13 cellular contexts compared by ENCODE assay signal in the genomic region with DNA sequence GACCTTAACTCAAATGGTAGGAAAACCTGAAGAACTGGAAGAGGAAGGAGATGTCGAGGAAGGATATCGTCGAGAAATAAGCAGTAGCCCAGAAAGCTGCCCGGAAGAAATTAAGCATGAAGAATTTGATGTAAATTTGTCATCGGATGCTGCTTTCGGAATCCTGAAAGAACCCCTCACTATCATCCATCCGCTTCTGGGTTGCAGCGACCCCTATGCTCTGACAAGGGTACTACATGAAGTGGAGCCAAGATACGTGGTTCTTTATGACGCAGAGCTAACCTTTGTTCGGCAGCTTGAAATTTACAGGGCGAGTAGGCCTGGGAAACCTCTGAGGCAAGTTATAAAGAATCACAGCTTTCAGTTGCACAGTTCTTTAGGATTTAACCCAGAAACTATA. TPM values are rescaled to one million over a fixed set of nuclear protein-coding genes. Genes with fewer than 3 reads are reported as not detected.
A peak's percentile ranks its signal among the peaks of the same experiment; 100 is the strongest.
DNase-seq lines count a peak whose midpoint lies in the region; ATAC-seq, FAIRE-seq and TF ChIP-seq lines count a peak whose summit lies in the region.
"Had no signal": no experiment of that assay in that cellular context is flagged by ENCODE, and none has a peak within 500 bp of the region (broad histone marks: within the 10 kb centered on the region; RNA-seq: fewer than 3 reads in every experiment).

No MANE protein-coding gene starts in this region.

- WGBS in K562 (ENCODE audit: insufficient coverage, low coverage, missing lambda C conversion rate), result 75% methylated on average over 12 of the region's 12 CpGs

- H3K36me3 ChIP-seq in K562 (ENCODE audit: control insufficient read depth, insufficient read depth, low read length), result peaks cover 26% of the 10 kb centered on the region

- H3K27ac ChIP-seq in K562 (ENCODE audit: extremely low read depth, low read depth, low read length), result no peak overlapping the region
- H3K27ac ChIP-seq: transverse colon had no signal

- H4K20me1 ChIP-seq in K562 (replicated peaks; ENCODE audit: control insufficient read depth, insufficient read depth, low read length), result no peaks in the 10 kb centered on the region

- H3K9me1 ChIP-seq in K562 (ENCODE audit: control insufficient read depth, insufficient read depth, low read length), result no peaks in the 10 kb centered on the region

- no peak overlapping the region for H3K4me3 Mint-ChIP-seq in naive thymus-derived CD8-positive, alpha-beta T cell

- peak overlapping the region in 1 of 10 donors; percentile 56 for H3K27ac Mint-ChIP-seq in naive thymus-derived CD8-positive, alpha-beta T cell

- CTCF ChIA-PET in K562 (lab: Yijun Ruan, JAX; ENCODE audit: low intra/inter-chr PET ratio), result interaction anchor here (0.7 kb wide), 1 partner anchor 127 kb away, joined by 3 read pairs; no protein-coding TSS in a partner anchor

- H3K4me2 ChIP-seq in K562 (ENCODE audit: insufficient read depth, low read length), result no peak overlapping the region

- TF ChIP-seq CTCF in GM20000 (IDR thresholded peaks at IDR 0.05; ENCODE audit: extremely low read depth, missing control alignments), result peak; percentile 6
- peak; percentile 48 to 83 (median 58) for TF ChIP-seq CTCF in K562 (IDR thresholded peaks at IDR 0.05 in 2 of 3, conservative IDR thresholded peaks at IDR 0.05 in 1 of 3; ENCODE audit: insufficient read depth in 2 of 3, low read depth in 1 of 3, low read length in 3 of 3)
- no peak for TF ChIP-seq CTCF in omental fat pad (IDR thresholded peaks at IDR 0.05)

- no peak overlapping the region for H3K4me3 ChIP-seq in K562
- H3K4me3 ChIP-seq: transverse colon had no signal

- peak; percentile 86 for FAIRE-seq in K562 (lab: Jason Lieb, UNC)
- FAIRE-seq: small intestine had no signal

- H3K4me1 ChIP-seq in K562 (replicated peaks in 1 of 2; ENCODE audit: control insufficient read depth in 2 of 2, insufficient read depth in 2 of 2, low read length in 2 of 2), result no peaks in the 10 kb centered on the region

- peak; percentile 41; the same call in 1 of the 3 replicates for ATAC-seq in K562
- no peak for ATAC-seq in naive thymus-derived CD8-positive, alpha-beta T cell
- ATAC-seq in GM21423 (IDR thresholded peaks at IDR 0.05; ENCODE audit: unreplicated experiment), result no peak
- ATAC-seq in omental fat pad (ENCODE audit: low FRiP score), result no peak
- no peak for ATAC-seq in GM21447 (IDR thresholded peaks at IDR 0.05; ENCODE audit: unreplicated experiment)

- peaks cover 0 to 82% (median 35%) of the 10 kb centered on the region in 3 donors for H3K36me3 Mint-ChIP-seq in naive thymus-derived CD8-positive, alpha-beta T cell

- H3K79me2 ChIP-seq in K562 (ENCODE audit: control insufficient read depth, insufficient read depth, low read length), result no peaks in the 10 kb centered on the region

- H2AFZ ChIP-seq in K562 (ENCODE audit: low read depth, low read length), result no peak overlapping the region

- no peaks in the 10 kb centered on the region for H3K9me3 Mint-ChIP-seq in naive thymus-derived CD8-positive, alpha-beta T cell

- POLR2A ChIA-PET in K562 (lab: Yijun Ruan, JAX), result no interaction called here
- POLR2A ChIA-PET in naive thymus-derived CD8-positive, alpha-beta T cell (lab: Charles Lee), result no interaction called here

- H3K27me3 ChIP-seq in K562 (ENCODE audit: control insufficient read depth in 2 of 2, insufficient read depth in 2 of 2, low read length in 2 of 2), result no peaks in the 10 kb centered on the region
- H3K27me3 ChIP-seq: transverse colon had no signal

- peaks cover 0 to 5% (median 2%) of the 10 kb centered on the region in 4 donors for H3K4me1 Mint-ChIP-seq in naive thymus-derived CD8-positive, alpha-beta T cell

- no peak overlapping the region for H3K9ac ChIP-seq in K562 (ENCODE audit: insufficient read depth in 1 of 2, low read depth in 2 of 2, low read length in 2 of 2)

- BruUV-seq in K562 (replicated peaks; lab: Mats Ljungman, UMichigan), result no TSS peak

- in situ Hi-C loops in K562 (cut with MboI), result no loop called here

- no peak for TF ChIP-seq RAD21 in K562 (CRISPR knock-in tag; conservative IDR thresholded peaks at IDR 0.05 in 1 of 2, IDR thresholded peaks at IDR 0.05 in 1 of 2)

- peak; percentile 21 for DNase-seq in NCI-H82 (lab: John Stamatoyannopoulos, UW)
- no peak for DNase-seq in NCI-H82 treated with DMSO at 0.1 percent for 48 hours (lab: John Stamatoyannopoulos, UW; ENCODE audit: unreplicated experiment)
- DNase-seq in GM20000 (ENCODE audit: low spot score), result no peak
- DNase-seq in K562 (ENCODE audit: extremely low read depth in 1 of 4, low spot score in 3 of 4), result peak; percentile 31 to 52 (median 44)
- peak in 6 of 10 donors; percentile 4 to 20 (median 14) for DNase-seq in naive thymus-derived CD8-positive, alpha-beta T cell
- no peak for DNase-seq in omental fat pad (ENCODE audit: low spot score)
- DNase-seq: anterior cingulate cortex, NCI-H2029 treated with DMSO at 0.1 percent for 48 hours, small intestine, T1000, transverse colon had no signal

- intact Hi-C loops in K562 (cut with micrococcal nuclease), result no loop called here

- no peak for TF ChIP-seq EP300 in K562 (IDR thresholded peaks at IDR 0.05; ENCODE audit: low read length)

- no peak for TF ChIP-seq POLR2A in K562 (conservative IDR thresholded peaks at IDR 0.05)

- no peaks in the 10 kb centered on the region for H3K9me3 ChIP-seq in K562 (replicated peaks; ENCODE audit: control insufficient read depth, insufficient read depth, low read depth, low read length)
- H3K9me3 ChIP-seq: transverse colon had no signal

- H3K27me3 Mint-ChIP-seq in naive thymus-derived CD8-positive, alpha-beta T cell, result no peaks in the 10 kb centered on the region

TF ChIP-seq in K562, 482 proteins besides CTCF, POLR2A, EP300 and RAD21:
- TF ChIP-seq PRMT5 (CRISPR knock-in tag; IDR thresholded peaks at IDR 0.05) (no peak), HNRNPH1 (optimal IDR thresholded peaks at IDR 0.05; ENCODE audit: low read depth, low read length) (no peak)
- TF ChIP-seq, protein P1, sequence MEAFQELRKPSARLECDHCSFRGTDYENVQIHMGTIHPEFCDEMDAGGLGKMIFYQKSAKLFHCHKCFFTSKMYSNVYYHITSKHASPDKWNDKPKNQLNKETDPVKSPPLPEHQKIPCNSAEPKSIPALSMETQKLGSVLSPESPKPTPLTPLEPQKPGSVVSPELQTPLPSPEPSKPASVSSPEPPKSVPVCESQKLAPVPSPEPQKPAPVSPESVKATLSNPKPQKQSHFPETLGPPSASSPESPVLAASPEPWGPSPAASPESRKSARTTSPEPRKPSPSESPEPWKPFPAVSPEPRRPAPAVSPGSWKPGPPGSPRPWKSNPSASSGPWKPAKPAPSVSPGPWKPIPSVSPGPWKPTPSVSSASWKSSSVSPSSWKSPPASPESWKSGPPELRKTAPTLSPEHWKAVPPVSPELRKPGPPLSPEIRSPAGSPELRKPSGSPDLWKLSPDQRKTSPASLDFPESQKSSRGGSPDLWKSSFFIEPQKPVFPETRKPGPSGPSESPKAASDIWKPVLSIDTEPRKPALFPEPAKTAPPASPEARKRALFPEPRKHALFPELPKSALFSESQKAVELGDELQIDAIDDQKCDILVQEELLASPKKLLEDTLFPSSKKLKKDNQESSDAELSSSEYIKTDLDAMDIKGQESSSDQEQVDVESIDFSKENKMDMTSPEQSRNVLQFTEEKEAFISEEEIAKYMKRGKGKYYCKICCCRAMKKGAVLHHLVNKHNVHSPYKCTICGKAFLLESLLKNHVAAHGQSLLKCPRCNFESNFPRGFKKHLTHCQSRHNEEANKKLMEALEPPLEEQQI (IDR thresholded peaks at IDR 0.05), result peak; percentile 61; the same call in 1 of the 2 replicates
- TF ChIP-seq, protein P2, sequence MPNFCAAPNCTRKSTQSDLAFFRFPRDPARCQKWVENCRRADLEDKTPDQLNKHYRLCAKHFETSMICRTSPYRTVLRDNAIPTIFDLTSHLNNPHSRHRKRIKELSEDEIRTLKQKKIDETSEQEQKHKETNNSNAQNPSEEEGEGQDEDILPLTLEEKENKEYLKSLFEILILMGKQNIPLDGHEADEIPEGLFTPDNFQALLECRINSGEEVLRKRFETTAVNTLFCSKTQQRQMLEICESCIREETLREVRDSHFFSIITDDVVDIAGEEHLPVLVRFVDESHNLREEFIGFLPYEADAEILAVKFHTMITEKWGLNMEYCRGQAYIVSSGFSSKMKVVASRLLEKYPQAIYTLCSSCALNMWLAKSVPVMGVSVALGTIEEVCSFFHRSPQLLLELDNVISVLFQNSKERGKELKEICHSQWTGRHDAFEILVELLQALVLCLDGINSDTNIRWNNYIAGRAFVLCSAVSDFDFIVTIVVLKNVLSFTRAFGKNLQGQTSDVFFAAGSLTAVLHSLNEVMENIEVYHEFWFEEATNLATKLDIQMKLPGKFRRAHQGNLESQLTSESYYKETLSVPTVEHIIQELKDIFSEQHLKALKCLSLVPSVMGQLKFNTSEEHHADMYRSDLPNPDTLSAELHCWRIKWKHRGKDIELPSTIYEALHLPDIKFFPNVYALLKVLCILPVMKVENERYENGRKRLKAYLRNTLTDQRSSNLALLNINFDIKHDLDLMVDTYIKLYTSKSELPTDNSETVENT (CRISPR knock-in tag; IDR thresholded peaks at IDR 0.05), result no peak

RNA-seq across cellular contexts. Expression of a gene that starts 15.5 kb away (rescaled TPM):
- total RNA-seq in K562 (2011; cell fraction: chromatin; rRNA removed; ENCODE audit: low replicate concordance), result 5.6 and 18.6 TPM in 2 replicates
- total RNA-seq in K562 (2011; cell fraction: nucleolus; rRNA removed), result 3.7 and 4.6 TPM in 2 replicates
- 6.3 and 7.7 TPM in 2 replicates for total RNA-seq in K562 (2011; cell fraction: nucleoplasm; rRNA removed)
- total RNA-seq in K562 (2014; rRNA removed), result 3.7 and 4.3 TPM in 2 replicates
- 6.0 and 8.8 TPM in 2 replicates for total RNA-seq in K562 (2014; rRNA removed; fragmentation: Illumina TruSeq; extraction: Trizol)
- 5.1 and 7.4 TPM in 2 replicates for total RNA-seq in K562 (2015; rRNA removed; fragmentation: Illumina TruSeq; extraction: Trizol)
- total RNA-seq in K562 (2021), result 7.3 and 10.5 TPM in 2 replicates
- polyA plus RNA-seq in K562 (2011; rRNA removed), result 5.9 and 7.0 TPM in 2 replicates
- polyA plus RNA-seq in K562 (2011; cell fraction: cytosol; rRNA removed), result 1.9 and 2.4 TPM in 2 replicates
- 3.2 and 3.8 TPM in 2 replicates for polyA plus RNA-seq in K562 (2011; cell fraction: nucleus; rRNA removed)
- 3.1 and 4.7 TPM in 2 replicates for polyA plus RNA-seq in K562 (2012)
- polyA plus RNA-seq in K562 (2014; fragmentation: Illumina TruSeq; extraction: Trizol), result 3.4 and 5.0 TPM in 2 replicates
- 1 to 10 TPM; 4.4 to 7.7 TPM for polyA plus RNA-seq in K562 (2014; fragmentation: Nextera tagmentation; extraction: Ambion mirVana)
- 2.7 and 4.9 TPM in 2 replicates for polyA plus RNA-seq in K562 (2014; rRNA removed)
- polyA minus RNA-seq in K562 (2011; rRNA and poly(A)+ RNA removed), result 11.1 and 12.4 TPM in 2 replicates
- 5.2 and 5.6 TPM in 2 replicates for polyA minus RNA-seq in K562 (2011; cell fraction: cytosol; rRNA and poly(A)+ RNA removed)
- polyA minus RNA-seq in K562 (2011; cell fraction: nucleus; rRNA and poly(A)+ RNA removed), result 2.7 and 5.0 TPM in 2 replicates
- total RNA-seq in naive thymus-derived CD8-positive, alpha-beta T cell, result 10 to 100 TPM; 12.8 to 16.3 TPM
- 10 to 100 TPM; 18.2 to 22.1 (median 18.6) TPM for polyA plus RNA-seq in naive thymus-derived CD8-positive, alpha-beta T cell
- 1 to 10 TPM; 4.8 to 8.7 (median 6.0) TPM for total RNA-seq in omental fat pad

Comparison
In these comparisons a context has a peak if more than half of its experiments do, and no peak if none do; other contexts are left out.
1. DNase-seq: peak in NCI-H82 (single experiment), K562 (4 of 4) and naive thymus-derived CD8-positive, alpha-beta T cell (6 of 10); none in NCI-H82 treated with DMSO at 0.1 percent for 48 hours (single experiment), GM20000 (single experiment) and omental fat pad (single experiment).
2. CTCF ChIP-seq: peak in GM20000 (single experiment) and K562 (3 of 3); none in omental fat pad (0 of 3).